13 cellular contexts compared by ENCODE assay signal in genomic region chr6:17633465-17634188, GRCh38. TPM values are rescaled to one million over a fixed set of nuclear protein-coding genes. Genes with fewer than 3 reads are reported as not detected.
DNase-seq lines count a peak whose midpoint lies in the region; ATAC-seq, FAIRE-seq and TF ChIP-seq lines count a peak whose summit lies in the region.
"Had no signal": no experiment of that assay in that cellular context is flagged by ENCODE, and none has a peak within 500 bp of the region (broad histone marks: within the 10 kb centered on the region; RNA-seq: fewer than 3 reads in every experiment).

No MANE protein-coding gene starts in this region.

- TF ChIP-seq CTCF in MCF 10A (IDR thresholded peaks at IDR 0.05; ENCODE audit: unreplicated experiment) (no peak), breast epithelium (IDR thresholded peaks at IDR 0.05) (no peak)

- BruUV-seq in MCF 10A (replicated peaks; lab: Mats Ljungman, UMichigan) = no TSS peak

- intact Hi-C loops in MCF 10A (cut with micrococcal nuclease) = no loop called here
- intact Hi-C loops in breast epithelium (cut with DNase I; ENCODE audit: low total_unique reads) = no loop called here

- H3K27me3 ChIP-seq in breast epithelium = no peaks in the 10 kb centered on the region
- H3K27me3 ChIP-seq: BE2C, colonic mucosa had no signal

- no peak overlapping the region for H3K4me3 ChIP-seq in breast epithelium
- H3K4me3 ChIP-seq: colonic mucosa, prostate gland had no signal

- no peak for TF ChIP-seq POLR2A in breast epithelium (IDR thresholded peaks at IDR 0.05)

- POLR2A ChIA-PET in MCF 10A (lab: Yijun Ruan, JAX) = interaction anchor here (1.2 kb wide), 1 partner anchor 34 kb away, joined by 3 read pairs; the partner anchor contains the start of gene FAM8A1

- peaks cover 80% of the 10 kb centered on the region for H3K36me3 Mint-ChIP-seq in MCF 10A (ENCODE audit: insufficient read depth, unreplicated experiment)
- peaks cover 73% of the 10 kb centered on the region for H3K36me3 Mint-ChIP-seq in activated naive CD8-positive, alpha-beta T cell treated with anti-CD3 and anti-CD28 coated beads, Interleukin-2, amount 50 U/mL, for 24 hours (ENCODE audit: low read depth)

- peak; percentile 84 for ATAC-seq in activated naive CD8-positive, alpha-beta T cell treated with anti-CD3 and anti-CD28 coated beads, Interleukin-2, amount 50 U/mL, for 24 hours
- ATAC-seq in stimulated activated naive CD8-positive, alpha-beta T cell treated with anti-CD3 and anti-CD28 coated beads, Interleukin-15, Interleukin-2, amounts not matched to agents 100 U/mL and 50 U/mL, for 24 hours = peak; percentile 90

- H3K27ac Mint-ChIP-seq in MCF 10A (ENCODE audit: low read depth, unreplicated experiment) = peak overlapping the region; percentile 20
- peak overlapping the region; percentile 78 for H3K27ac Mint-ChIP-seq in activated naive CD8-positive, alpha-beta T cell treated with anti-CD3 and anti-CD28 coated beads, Interleukin-2, amount 50 U/mL, for 24 hours

- H3K4me3 Mint-ChIP-seq in MCF 10A (ENCODE audit: unreplicated experiment) = no peak overlapping the region
- H3K4me3 Mint-ChIP-seq in activated naive CD8-positive, alpha-beta T cell treated with anti-CD3 and anti-CD28 coated beads, Interleukin-2, amount 50 U/mL, for 24 hours = peak overlapping the region; percentile 30

- peak; percentile 26 for FAIRE-seq in HTR-8/SVneo (lab: Jason Lieb, UNC)

- H3K9me3 Mint-ChIP-seq in MCF 10A (ENCODE audit: unreplicated experiment) = no peaks in the 10 kb centered on the region
- no peaks in the 10 kb centered on the region for H3K9me3 Mint-ChIP-seq in activated naive CD8-positive, alpha-beta T cell treated with anti-CD3 and anti-CD28 coated beads, Interleukin-2, amount 50 U/mL, for 24 hours

- H3K27me3 Mint-ChIP-seq in MCF 10A (ENCODE audit: insufficient read depth, unreplicated experiment) = no peaks in the 10 kb centered on the region
- no peaks in the 10 kb centered on the region for H3K27me3 Mint-ChIP-seq in activated naive CD8-positive, alpha-beta T cell treated with anti-CD3 and anti-CD28 coated beads, Interleukin-2, amount 50 U/mL, for 24 hours

- peaks cover 20% of the 10 kb centered on the region for H3K4me1 Mint-ChIP-seq in MCF 10A (ENCODE audit: insufficient read depth, unreplicated experiment)
- peaks cover 50% of the 10 kb centered on the region for H3K4me1 Mint-ChIP-seq in activated naive CD8-positive, alpha-beta T cell treated with anti-CD3 and anti-CD28 coated beads, Interleukin-2, amount 50 U/mL, for 24 hours

- DNase-seq in MCF 10A (ENCODE audit: unreplicated experiment) (no peak), breast epithelium (ENCODE audit: low spot score in 2 of 2) (no peak), HTR-8/SVneo (ENCODE audit: insufficient read length, low spot score) (no peak), DMS53 (lab: John Stamatoyannopoulos, UW) (no peak), NCI-H446 treated with DMSO at 0.1 percent for 48 hours (lab: John Stamatoyannopoulos, UW) (no peak), T-helper 9 cell (no peak)
- no peak for DNase-seq in activated naive CD8-positive, alpha-beta T cell treated with anti-CD3 and anti-CD28 coated beads, Interleukin-2, amount 50 U/mL, for 24 hours
- no peak for DNase-seq in stimulated activated naive CD8-positive, alpha-beta T cell treated with anti-CD3 and anti-CD28 coated beads, Interleukin-15, Interleukin-2, amounts not matched to agents 100 U/mL and 50 U/mL, for 24 hours
- DNase-seq: BE2C, colonic mucosa, NCI-H1417 treated with DMSO at 0.1 percent for 48 hours, NCI-H524 had no signal

- H3K27ac ChIP-seq in breast epithelium = no peak overlapping the region
- H3K27ac ChIP-seq: colonic mucosa, prostate gland had no signal

- no peaks in the 10 kb centered on the region for H3K36me3 ChIP-seq in breast epithelium
- H3K36me3 ChIP-seq: colonic mucosa had no signal

- CTCF ChIA-PET in MCF 10A (lab: Yijun Ruan, JAX) = interaction anchor here (0.9 to 1.0 kb wide), 2 partner anchors 11 to 171 kb away, joined by 5 read pairs; no protein-coding TSS in a partner anchor

- no peaks in the 10 kb centered on the region for H3K9me3 ChIP-seq in breast epithelium
- H3K9me3 ChIP-seq: BE2C, colonic mucosa, prostate gland had no signal

- H3K4me1 ChIP-seq in breast epithelium = no peaks in the 10 kb centered on the region
- H3K4me1 ChIP-seq: BE2C, colonic mucosa, prostate gland had no signal

RNA-seq across cellular contexts. Expression of gene FAM8A1, which starts 33.5 kb away (rescaled TPM):
- total RNA-seq in MCF 10A (2022) (12.7 and 14.4 TPM in 2 replicates), breast epithelium (10 to 100 TPM; 27.9 to 39.4 (median 33.8) TPM)
